8 cellular contexts compared by ENCODE assay signal in the genomic region with DNA sequence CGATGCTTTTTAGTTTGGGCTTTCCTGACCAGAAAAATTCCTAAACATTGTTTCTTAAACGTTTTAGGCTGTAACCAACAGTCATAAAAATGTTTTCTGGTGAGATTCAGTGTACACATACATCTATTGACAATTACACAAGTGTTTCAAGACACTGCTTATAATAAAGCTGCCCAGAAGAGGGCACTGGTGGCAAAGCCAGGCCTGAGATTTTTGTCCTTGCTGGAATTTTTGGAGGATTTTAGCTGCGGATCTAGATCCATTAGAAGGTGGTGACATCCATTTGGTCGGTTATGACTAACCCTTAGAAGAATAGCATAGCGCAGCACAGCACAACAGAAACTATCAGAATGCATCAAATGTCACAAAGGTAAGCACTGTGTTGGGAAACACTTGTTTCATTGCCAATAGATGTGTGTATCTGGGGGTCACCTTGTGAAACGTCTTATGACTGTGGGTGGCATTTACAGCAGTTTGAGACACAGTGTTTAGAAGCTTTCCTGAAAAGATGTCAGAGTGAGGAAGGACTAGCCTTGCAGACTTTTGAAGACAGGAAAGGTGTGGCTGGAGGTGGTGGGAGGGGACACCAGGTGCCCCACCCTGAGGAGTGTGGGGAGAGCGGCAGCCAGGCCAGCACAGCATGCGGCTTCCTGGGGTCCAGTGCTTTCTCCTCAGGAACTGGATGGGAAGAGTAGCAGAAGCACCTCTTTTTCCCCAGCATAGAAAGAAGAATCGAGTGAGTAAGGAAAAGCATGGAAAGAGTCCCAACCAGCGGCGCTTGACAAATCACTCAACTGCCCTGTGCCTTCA. TPM values are rescaled to one million over a fixed set of nuclear protein-coding genes. Genes with fewer than 3 reads are reported as not detected.
DNase-seq lines count a peak whose midpoint lies in the region; ATAC-seq, FAIRE-seq and TF ChIP-seq lines count a peak whose summit lies in the region.

No MANE protein-coding gene starts in this region.

- H3K27me3 Mint-ChIP-seq in astrocyte (ENCODE audit: low read depth, unreplicated experiment) = peaks cover 57% of the 10 kb centered on the region

- no peaks in the 10 kb centered on the region for H3K36me3 Mint-ChIP-seq in astrocyte (ENCODE audit: low read depth, unreplicated experiment)

- H3K27me3 ChIP-seq in AG04450 (ENCODE audit: control insufficient read depth, insufficient read depth, low read length) (peaks cover 31% of the 10 kb centered on the region), astrocyte (ENCODE audit: insufficient read depth, low read length) (peaks cover 14% of the 10 kb centered on the region), aorta (ENCODE audit: control insufficient read depth in 1 of 2, insufficient read depth in 2 of 2, low read length in 1 of 2) (no peaks in the 10 kb centered on the region)

- no peaks in the 10 kb centered on the region for H3K4me1 Mint-ChIP-seq in astrocyte (ENCODE audit: low read depth, unreplicated experiment)

- 42 to 48% methylated on average over 11 of the region's 11 CpGs for WGBS in aorta, 2 donors

- H3K27ac Mint-ChIP-seq in astrocyte (ENCODE audit: unreplicated experiment) = no peak overlapping the region

- H3K4me1 ChIP-seq in astrocyte (ENCODE audit: insufficient read depth, low read length) (no peaks in the 10 kb centered on the region), aorta (ENCODE audit: control insufficient read depth in 1 of 2, insufficient read depth in 2 of 2, low read length in 2 of 2) (no peaks in the 10 kb centered on the region)

- POLR2A ChIA-PET in AG04450 (lab: Yijun Ruan, JAX) = no interaction called here

- H3K9me3 ChIP-seq in AG04450 (ENCODE audit: control insufficient read depth, insufficient read depth, low read length) = no peaks in the 10 kb centered on the region; the same call in 1 of the 2 replicates
- H3K9me3 ChIP-seq in astrocyte (ENCODE audit: insufficient read depth, low read depth, low read length) = no peaks in the 10 kb centered on the region
- no peaks in the 10 kb centered on the region for H3K9me3 ChIP-seq in aorta (ENCODE audit: control insufficient read depth, low read length)

- no peak overlapping the region for H3K4me2 ChIP-seq in astrocyte (ENCODE audit: low read length)

- H3K4me3 ChIP-seq in AG04450 (ENCODE audit: low read depth, low read length) = no peak overlapping the region
- no peak overlapping the region for H3K4me3 ChIP-seq in astrocyte (ENCODE audit: insufficient read depth, low read depth, low read length)
- H3K4me3 ChIP-seq in aorta (ENCODE audit: low read length in 2 of 2) = no peak overlapping the region

- H3K9me3 Mint-ChIP-seq in astrocyte (ENCODE audit: unreplicated experiment) = no peaks in the 10 kb centered on the region

- H3K9ac ChIP-seq in astrocyte (ENCODE audit: low read length) = no peak overlapping the region

- H3K79me2 ChIP-seq in astrocyte (ENCODE audit: insufficient read depth, low read length) = no peaks in the 10 kb centered on the region

- H3K27ac ChIP-seq in AG04450 (ENCODE audit: low read depth, low read length) (no peak overlapping the region), astrocyte (ENCODE audit: low read depth, low read length) (no peak overlapping the region), aorta (ENCODE audit: low read depth in 1 of 2, low read length in 2 of 2) (no peak overlapping the region)

- no peak overlapping the region for H3K4me3 Mint-ChIP-seq in astrocyte (ENCODE audit: unreplicated experiment)

- CTCF ChIA-PET in AG04450 (lab: Charles Lee) = interaction anchor here (0.6 to 1.5 kb wide), 9 partner anchors 12 to 302 kb away, joined by 3 to 12 read pairs (median 4); a partner anchor contains a TSS

- H2AFZ ChIP-seq in astrocyte (ENCODE audit: low read depth, low read length) = no peak overlapping the region

- ATAC-seq in GM21737 (IDR thresholded peaks at IDR 0.05; ENCODE audit: unreplicated experiment) (no peak), aorta (ENCODE audit: low FRiP score) (no peak), GM21723 (IDR thresholded peaks at IDR 0.05; ENCODE audit: unreplicated experiment) (no peak)

- DNase-seq in AG04450 (ENCODE audit: low read depth, low spot score) = peak; percentile 1
- peak; percentile 17 for DNase-seq in HT1080 (ENCODE audit: low read depth)
- peak; percentile 13 for DNase-seq in astrocyte (ENCODE audit: low read depth)
- peak; percentile 50 for DNase-seq in kidney tubule cell (ENCODE audit: low spot score)
- no peak for DNase-seq in T-helper 1 cell
- no peak for DNase-seq in aorta

- TF ChIP-seq CTCF in AG04450 (IDR thresholded peaks at IDR 0.05; ENCODE audit: low read depth, low read length) (peak; percentile 62), astrocyte (IDR thresholded peaks at IDR 0.05; ENCODE audit: insufficient read depth, low read depth, low read length) (peak; percentile 60)

- H3K36me3 ChIP-seq in astrocyte (ENCODE audit: insufficient read depth, low read length) (no peaks in the 10 kb centered on the region), aorta (ENCODE audit: control insufficient read depth in 1 of 2, insufficient read depth in 2 of 2, low read length in 1 of 2) (no peaks in the 10 kb centered on the region)

- intact Hi-C loops in aorta (cut with DNase I) = loop anchor here (2.0 to 5.0 kb wide), 2 partner anchors 45 to 47 kb away; no protein-coding TSS in a partner anchor

- peak; percentile 84 for FAIRE-seq in astrocyte (lab: Jason Lieb, UNC)

- H4K20me1 ChIP-seq in astrocyte (ENCODE audit: insufficient read depth, low read length) = no peaks in the 10 kb centered on the region

RNA-seq across cellular contexts. Expression of a gene that starts 54.7 kb away (rescaled TPM):
- polyA plus RNA-seq in AG04450 (2011; rRNA removed) (30.0 and 34.1 TPM in 2 replicates), aorta (10 to 100 TPM; 18.2 to 23.8 TPM)
- polyA minus RNA-seq in AG04450 (2011; rRNA and poly(A)+ RNA removed) = 34.1 and 35.3 TPM in 2 replicates
- total RNA-seq in HT1080 (2014; rRNA removed; shearing (Covaris generic)) = 74.5 and 77.2 TPM in 2 replicates
- polyA plus RNA-seq in HT1080 (2015; cell fraction: cytosol; rRNA removed) = 41.4 and 42.9 TPM in 2 replicates
- 54.8 and 57.1 TPM in 2 replicates for polyA plus RNA-seq in HT1080 (2015; cell fraction: nucleus; rRNA removed)
- total RNA-seq in astrocyte (63.2 and 68.7 TPM in 2 replicates), aorta (10 to 100 TPM; 42.9 to 50.2 TPM)

Comparison
In these comparisons a context has a peak if more than half of its experiments do, and no peak if none do; other contexts are left out.
1. DNase-seq: peak in AG04450 (single experiment), HT1080 (single experiment), astrocyte (single experiment) and kidney tubule cell (single experiment); none in T-helper 1 cell (0 of 5) and aorta (0 of 2).